In genomic region chr5:128257096-128257495, GRCh38 we compare ENCODE assay signal across 18 cellular contexts.
A peak's percentile ranks its signal among the peaks of the same experiment; 100 is the strongest.
DNase-seq lines count a peak whose midpoint lies in the region; TF ChIP-seq lines count a peak whose summit lies in the region.
"Had no signal": no experiment of that assay in that cellular context is flagged by ENCODE, and none has a peak within 500 bp of the region (broad histone marks: within the 10 kb centered on the region; RNA-seq: fewer than 3 reads in every experiment).

No MANE protein-coding gene starts in this region.

- H3K23me2 ChIP-seq in H9 (ENCODE audit: insufficient read length, low read depth, low read length, poor library complexity, severe bottlenecking), result no peaks in the 10 kb centered on the region

- H2BK20ac ChIP-seq in H9 (ENCODE audit: low read depth, low read length, poor library complexity, severe bottlenecking), result no peak overlapping the region

- no peak overlapping the region for H3K4me3 Mint-ChIP-seq in H9
- H3K4me3 Mint-ChIP-seq: CD4-positive, CD25-positive, alpha-beta regulatory T cell; CD8-positive, alpha-beta memory T cell had no signal

- no peak overlapping the region for H2AFZ ChIP-seq in H9 (ENCODE audit: low read length)

- H3K4me3 ChIP-seq in adipocyte (ENCODE audit: low read length) (no peak overlapping the region), retinal pigment epithelial cell (ENCODE audit: low read length) (no peak overlapping the region)
- H3K4me3 ChIP-seq: GM12878, HAP-1 had no signal

- H2BK15ac ChIP-seq in H9 (ENCODE audit: low read depth, low read length), result no peak overlapping the region

- H4K91ac ChIP-seq in H9 (ENCODE audit: insufficient read length, low read depth, low read length), result no peak overlapping the region

- H3K14ac ChIP-seq in H9 (ENCODE audit: insufficient read depth, low read length), result no peak overlapping the region

- no peaks in the 10 kb centered on the region for H3K79me1 ChIP-seq in H9 (ENCODE audit: insufficient read depth, low read depth, low read length, poor library complexity, severe bottlenecking)

- H3K9me3 Mint-ChIP-seq in H9, result no peaks in the 10 kb centered on the region
- H3K9me3 Mint-ChIP-seq: CD8-positive, alpha-beta memory T cell had no signal

- H3K27me3 Mint-ChIP-seq in H9 (ENCODE audit: low read depth), result no peaks in the 10 kb centered on the region
- H3K27me3 Mint-ChIP-seq: CD4-positive, CD25-positive, alpha-beta regulatory T cell had no signal

- H3K4me2 ChIP-seq in H9 (ENCODE audit: insufficient read depth, insufficient read length, low read length), result no peak overlapping the region

- H3K23ac ChIP-seq in H9 (ENCODE audit: insufficient read length, low read depth, low read length), result no peak overlapping the region

- H2BK120ac ChIP-seq in H9 (ENCODE audit: low read depth, low read length, poor library complexity, severe bottlenecking), result no peak overlapping the region

- H3K56ac ChIP-seq in H9 (ENCODE audit: insufficient read length, low read depth, low read length), result no peak overlapping the region

- H3K27me3 ChIP-seq in adipocyte (replicated peaks; ENCODE audit: control insufficient read depth, insufficient read depth, low read length), result no peaks in the 10 kb centered on the region
- no peaks in the 10 kb centered on the region for H3K27me3 ChIP-seq in H9 (ENCODE audit: insufficient read depth, low read length)

- no peak overlapping the region for H3K4ac ChIP-seq in H9 (ENCODE audit: low read depth, low read length)

- TF ChIP-seq CTCF in retinal pigment epithelial cell (conservative IDR thresholded peaks at IDR 0.05; ENCODE audit: low read depth, low read length) (no peak), H9 (conservative IDR thresholded peaks at IDR 0.05) (no peak)

- H3K4me1 Mint-ChIP-seq in H9, result peaks cover 0 to 4% of the 10 kb centered on the region in 2 experiments; a peak in 1 of 4 replicates
- H3K4me1 Mint-ChIP-seq: CD4-positive, CD25-positive, alpha-beta regulatory T cell; CD8-positive, alpha-beta memory T cell had no signal

- H4K20me1 ChIP-seq in H9 (ENCODE audit: control insufficient read depth, insufficient read depth, insufficient read length), result no peaks in the 10 kb centered on the region

- peaks cover 15% of the 10 kb centered on the region for H3K4me1 ChIP-seq in adipocyte (ENCODE audit: control insufficient read depth, insufficient read depth, low read length)
- H3K4me1 ChIP-seq in H9 (ENCODE audit: insufficient read depth, low read length), result no peaks in the 10 kb centered on the region
- H3K4me1 ChIP-seq: BE2C, HAP-1 had no signal

- H3K18ac ChIP-seq in H9 (ENCODE audit: insufficient read length, low read depth, low read length), result no peak overlapping the region

- no peaks in the 10 kb centered on the region for H3K9me3 ChIP-seq in adipocyte (ENCODE audit: control insufficient read depth, low read length)
- H3K9me3 ChIP-seq in H9 (ENCODE audit: control insufficient read depth, low read depth, low read length), result no peaks in the 10 kb centered on the region
- H3K9me3 ChIP-seq: BE2C, HAP-1 had no signal

- DNase-seq in NCI-H1048 (lab: John Stamatoyannopoulos, UW) (peak; percentile 21), adipocyte (ENCODE audit: low read depth) (peak; percentile 77), fibroblast of peridontal ligament (ENCODE audit: extremely low read depth) (peak; percentile 33), retinal pigment epithelial cell (ENCODE audit: low read depth) (peak; percentile 31), NCI-H187 treated with DMSO at 0.1 percent for 48 hours (lab: John Stamatoyannopoulos, UW) (no peak), iPS-NIHi7 (ENCODE audit: extremely low spot score) (no peak), H9 (no peak)
- DNase-seq: BE2C; C1 segment of cervical spinal cord; CD4-positive, CD25-positive, alpha-beta regulatory T cell; CD8-positive, alpha-beta memory T cell; COR-L47; DMS 273 treated with DMSO at 0.1 percent for 48 hours; DMS53; DND-41; EL had no signal

- no peak overlapping the region for H4K8ac ChIP-seq in H9 (replicated peaks; ENCODE audit: insufficient read length, low read depth, low read length)

- H3K9ac ChIP-seq in adipocyte (ENCODE audit: low read length) (no peak overlapping the region), H9 (ENCODE audit: extremely low read depth, insufficient read length, low read length) (no peak overlapping the region)

- no peak overlapping the region for H3T11ph ChIP-seq in H9 (ENCODE audit: low read length)

- no peak overlapping the region for H2BK12ac ChIP-seq in H9 (ENCODE audit: insufficient read length, low read depth, low read length)

- no peak overlapping the region for H2AK5ac ChIP-seq in H9 (ENCODE audit: insufficient read length, low read length)

- H3K36me3 ChIP-seq in adipocyte (ENCODE audit: control insufficient read depth, insufficient read depth, low read length, severe bottlenecking), result peaks cover 68% of the 10 kb centered on the region
- H3K36me3 ChIP-seq: BE2C had no signal

- H3K27ac Mint-ChIP-seq in H9, result no peak overlapping the region
- H3K27ac Mint-ChIP-seq: CD4-positive, CD25-positive, alpha-beta regulatory T cell; CD8-positive, alpha-beta memory T cell had no signal

- no peak overlapping the region for H3K27ac ChIP-seq in H9 (ENCODE audit: insufficient read length, low read depth, low read length)

- no CpG with 5 or more reads among the region's 2 CpGs for WGBS in H9 (ENCODE audit: extremely low coverage, insufficient read length, low lambda C conversion rate)

- H3K36me3 Mint-ChIP-seq in H9 (ENCODE audit: insufficient read depth in 1 of 3, low read depth in 3 of 3), result no peaks in the 10 kb centered on the region; a peak in 1 of 7 replicates
- H3K36me3 Mint-ChIP-seq: CD4-positive, CD25-positive, alpha-beta regulatory T cell; CD8-positive, alpha-beta memory T cell had no signal

- no peaks in the 10 kb centered on the region for H3K79me2 ChIP-seq in H9 (ENCODE audit: insufficient read depth, low read length)

- H4K5ac ChIP-seq in H9 (ENCODE audit: insufficient read length, low read depth, low read length), result no peak overlapping the region

- no peak overlapping the region for H2BK5ac ChIP-seq in H9 (ENCODE audit: insufficient read length, low read length)

Comparison
In these comparisons a context has a peak if more than half of its experiments do, and no peak if none do; other contexts are left out.
1. DNase-seq: peak in NCI-H1048 (single experiment), adipocyte (single experiment), fibroblast of peridontal ligament (single experiment) and retinal pigment epithelial cell (single experiment); none in NCI-H187 treated with DMSO at 0.1 percent for 48 hours (single experiment), iPS-NIHi7 (single experiment) and H9 (single experiment).